8 cellular contexts compared by ENCODE assay signal in the genomic region with DNA sequence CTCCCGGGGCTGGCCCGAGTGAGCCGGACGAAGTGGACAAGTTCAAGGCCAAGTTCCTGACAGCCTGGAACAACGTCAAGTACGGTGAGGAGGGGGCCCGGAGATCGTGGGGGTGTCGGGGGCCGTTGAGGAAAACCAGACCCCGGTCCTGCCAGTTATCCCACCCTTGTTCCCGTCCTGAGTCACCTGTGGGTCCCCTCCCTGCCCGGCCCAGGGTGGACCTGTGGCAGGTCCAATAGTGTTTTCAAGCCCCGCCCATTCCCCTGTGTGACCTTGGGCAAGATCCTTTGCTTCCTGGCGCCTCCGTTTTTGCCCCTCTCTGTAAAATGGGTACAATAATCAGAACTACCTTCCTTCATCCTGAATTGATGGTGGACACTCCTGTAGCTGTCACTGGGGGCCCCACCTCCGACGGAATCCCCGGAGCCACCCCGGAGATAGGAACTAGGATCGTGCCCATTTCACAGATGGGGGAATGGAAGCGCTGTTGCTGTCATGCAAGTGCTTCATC. TPM values are rescaled to one million over a fixed set of nuclear protein-coding genes. Genes with fewer than 3 reads are reported as not detected.
DNase-seq lines count a peak whose midpoint lies in the region; ATAC-seq and TF ChIP-seq lines count a peak whose summit lies in the region.

No MANE protein-coding gene starts in this region.

- CTCF ChIA-PET in AG04450 (lab: Charles Lee) = no interaction called here
- CTCF ChIA-PET in naive thymus-derived CD4-positive, alpha-beta T cell (lab: Charles Lee) = no interaction called here

- no peak for TF ChIP-seq CTCF in AG04450 (IDR thresholded peaks at IDR 0.05; ENCODE audit: low read depth, low read length)

- H3K4me3 ChIP-seq in AG04450 (ENCODE audit: low read depth, low read length) (peak overlapping the region; percentile 80), SJSA1 (peak overlapping the region; percentile 100), endocrine pancreas (ENCODE audit: control insufficient read depth, insufficient read depth, low read length) (peak overlapping the region; percentile 25)
- peak overlapping the region; percentile 83 for H3K4me3 ChIP-seq in naive thymus-derived CD4-positive, alpha-beta T cell (ENCODE audit: low read length)

- DNase-seq in AG04450 (ENCODE audit: low read depth, low spot score) = no peak
- no peak for DNase-seq in SJSA1 (ENCODE audit: low read depth in 1 of 2, low spot score in 2 of 2)
- peak in 3 of 9 donors; percentile 10 to 31 (median 23) for DNase-seq in naive thymus-derived CD4-positive, alpha-beta T cell
- DNase-seq in NCI-H526 treated with DMSO at 0.1 percent for 48 hours (lab: John Stamatoyannopoulos, UW) = no peak
- no peak for DNase-seq in occipital lobe (lab: John Stamatoyannopoulos, UW)
- no peak for DNase-seq in NCI-H187 treated with DMSO at 0.1 percent for 48 hours (lab: John Stamatoyannopoulos, UW)

- H3K4me3 Mint-ChIP-seq in naive thymus-derived CD4-positive, alpha-beta T cell = peak overlapping the region; percentile 83 to 93 (median 88)

- H3K36me3 Mint-ChIP-seq in naive thymus-derived CD4-positive, alpha-beta T cell = peaks cover 0 to 4% (median 0%) of the 10 kb centered on the region in 5 donors

- peak overlapping the region; percentile 72 to 90 (median 87) for H3K27ac Mint-ChIP-seq in naive thymus-derived CD4-positive, alpha-beta T cell

- H3K27me3 Mint-ChIP-seq in naive thymus-derived CD4-positive, alpha-beta T cell = peaks cover 0 to 22% (median 0%) of the 10 kb centered on the region in 5 donors

- H3K9me3 ChIP-seq in AG04450 (ENCODE audit: control insufficient read depth, insufficient read depth, low read length) (no peaks in the 10 kb centered on the region; the same call in 1 of the 2 replicates), SJSA1 (replicated peaks) (0 out of 2 replicates have a peak, but pooled peaks cover 6% of the 10 kb centered on the region), endocrine pancreas (ENCODE audit: control insufficient read depth, low read length) (no peaks in the 10 kb centered on the region)
- no peaks in the 10 kb centered on the region for H3K9me3 ChIP-seq in naive thymus-derived CD4-positive, alpha-beta T cell (ENCODE audit: control insufficient read depth in 2 of 3, low read length in 3 of 3)

- POLR2A ChIA-PET in AG04450 (lab: Yijun Ruan, JAX) = no interaction called here
- POLR2A ChIA-PET in naive thymus-derived CD4-positive, alpha-beta T cell (lab: Charles Lee) = interaction anchor here (0.9 to 9.3 kb wide), 3 partner anchors 10 to 23 kb away, joined by 3 to 126 read pairs (median 8); a partner anchor contains a TSS

- no peaks in the 10 kb centered on the region for H3K9me3 Mint-ChIP-seq in naive thymus-derived CD4-positive, alpha-beta T cell

- H3K36me3 ChIP-seq in SJSA1 (peaks cover 26% of the 10 kb centered on the region), endocrine pancreas (ENCODE audit: control insufficient read depth, insufficient read depth, low read length) (no peaks in the 10 kb centered on the region)
- peaks cover 0 to 29% (median 0%) of the 10 kb centered on the region in 3 experiments for H3K36me3 ChIP-seq in naive thymus-derived CD4-positive, alpha-beta T cell (ENCODE audit: control insufficient read depth in 2 of 3, insufficient read depth in 3 of 3, low read length in 3 of 3)

- ATAC-seq in GM19395 (IDR thresholded peaks at IDR 0.05; ENCODE audit: unreplicated experiment) = peak; percentile 27
- ATAC-seq in naive thymus-derived CD4-positive, alpha-beta T cell = no peak

- peaks cover 8 to 27% (median 16%) of the 10 kb centered on the region in 7 donors for H3K4me1 Mint-ChIP-seq in naive thymus-derived CD4-positive, alpha-beta T cell

- H3K27me3 ChIP-seq in AG04450 (ENCODE audit: control insufficient read depth, insufficient read depth, low read length) (no peaks in the 10 kb centered on the region), SJSA1 (replicated peaks) (no peaks in the 10 kb centered on the region), endocrine pancreas (ENCODE audit: control insufficient read depth, insufficient read depth, low read length) (no peaks in the 10 kb centered on the region)
- no peaks in the 10 kb centered on the region for H3K27me3 ChIP-seq in naive thymus-derived CD4-positive, alpha-beta T cell (ENCODE audit: control insufficient read depth in 2 of 2, insufficient read depth in 2 of 2, low read length in 2 of 2)

- H3K4me1 ChIP-seq in SJSA1 (replicated peaks) (peaks cover 12% of the 10 kb centered on the region), endocrine pancreas (ENCODE audit: control insufficient read depth, insufficient read depth, low read length) (no peaks in the 10 kb centered on the region)
- H3K4me1 ChIP-seq in naive thymus-derived CD4-positive, alpha-beta T cell (ENCODE audit: control insufficient read depth in 2 of 2, insufficient read depth in 2 of 2, low read length in 2 of 2) = peaks cover 13 to 19% of the 10 kb centered on the region in 2 donors

- H3K9ac ChIP-seq in endocrine pancreas (ENCODE audit: control insufficient read depth, insufficient read depth, low read length) = peak overlapping the region; percentile 75

- H3K27ac ChIP-seq in AG04450 (ENCODE audit: low read depth, low read length) (no peak overlapping the region), SJSA1 (peak overlapping the region; percentile 64)
- peak overlapping the region; percentile 96 for H3K27ac ChIP-seq in naive thymus-derived CD4-positive, alpha-beta T cell (ENCODE audit: low read depth, low read length)

- intact Hi-C loops in naive thymus-derived CD4-positive, alpha-beta T cell (cut with micrococcal nuclease) = loop anchor here (5.0 kb wide), 2 partner anchors 142 to 418 kb away; a partner anchor contains a TSS

RNA-seq across cellular contexts. Expression of a gene that starts 0.6 kb away (rescaled TPM):
- 4.6 and 8.7 TPM in 2 replicates for polyA plus RNA-seq in AG04450 (2011; rRNA removed)
- 7.3 and 10.6 TPM in 2 replicates for polyA minus RNA-seq in AG04450 (2011; rRNA and poly(A)+ RNA removed)
- total RNA-seq in SJSA1 (2014; rRNA removed; shearing (Covaris generic)) = 39.2 and 39.4 TPM in 2 replicates
- total RNA-seq in naive thymus-derived CD4-positive, alpha-beta T cell = 10 to 100 TPM; 41.7 to 70.3 (median 56.7) TPM
- 10 to 100 TPM; 12.9 to 21.8 TPM for polyA plus RNA-seq in naive thymus-derived CD4-positive, alpha-beta T cell
- total RNA-seq in occipital lobe = 11.7 TPM

RNA-seq across cellular contexts. Expression of a gene that starts 21.5 kb away (rescaled TPM):
- polyA plus RNA-seq in AG04450 (2011; rRNA removed) = 11.1 and 11.3 TPM in 2 replicates
- 9.8 and 11.7 TPM in 2 replicates for polyA minus RNA-seq in AG04450 (2011; rRNA and poly(A)+ RNA removed)
- 15.2 and 19.2 TPM in 2 replicates for total RNA-seq in SJSA1 (2014; rRNA removed; shearing (Covaris generic))
- total RNA-seq in naive thymus-derived CD4-positive, alpha-beta T cell = 10 to 100 TPM; 48.4 to 84.1 (median 60.4) TPM
- 10 to 100 TPM; 13.7 to 47.6 TPM for polyA plus RNA-seq in naive thymus-derived CD4-positive, alpha-beta T cell
- total RNA-seq in occipital lobe = 4.1 TPM

RNA-seq across cellular contexts. Expression of a gene that starts 24.5 kb away (rescaled TPM):
- 3.9 and 4.3 TPM in 2 replicates for polyA plus RNA-seq in AG04450 (2011; rRNA removed)
- 2.0 and 2.1 TPM in 2 replicates for polyA minus RNA-seq in AG04450 (2011; rRNA and poly(A)+ RNA removed)
- total RNA-seq in SJSA1 (2014; rRNA removed; shearing (Covaris generic)) = 28.1 and 36.6 TPM in 2 replicates
- total RNA-seq in naive thymus-derived CD4-positive, alpha-beta T cell = 10 to 100 TPM; 20.5 to 73.9 (median 47.5) TPM
- polyA plus RNA-seq in naive thymus-derived CD4-positive, alpha-beta T cell = 100 to 1,000 TPM in 1 of 2 donors, 10 to 100 TPM in 1; 72.9 to 102 TPM
- 83.6 TPM for total RNA-seq in occipital lobe

RNA-seq across cellular contexts. Expression of a gene that starts 27.1 kb away (rescaled TPM):
- polyA plus RNA-seq in AG04450 (2011; rRNA removed) = 0.10 and 0.11 TPM in 2 replicates
- polyA minus RNA-seq in AG04450 (2011; rRNA and poly(A)+ RNA removed) = not detected in 2 replicates
- 0.05 TPM in 1 of 2 replicates, not detected in the other for total RNA-seq in SJSA1 (2014; rRNA removed; shearing (Covaris generic))
- total RNA-seq in naive thymus-derived CD4-positive, alpha-beta T cell = 10 to 100 TPM in 1 of 5 experiments, 1 to 10 TPM in 1, under 1 TPM in 2, not detected in 1; 0.51 to 22.0 (median 3.5) TPM
- polyA plus RNA-seq in naive thymus-derived CD4-positive, alpha-beta T cell = under 1 TPM; 0.53 to 0.55 TPM
- 0.31 TPM for total RNA-seq in occipital lobe

RNA-seq across cellular contexts. Expression of a gene that starts 41.1 kb away (rescaled TPM):
- polyA plus RNA-seq in AG04450 (2011; rRNA removed) = 46.7 and 64.3 TPM in 2 replicates
- 89.5 and 127 TPM in 2 replicates for polyA minus RNA-seq in AG04450 (2011; rRNA and poly(A)+ RNA removed)
- 49.8 and 74.1 TPM in 2 replicates for total RNA-seq in SJSA1 (2014; rRNA removed; shearing (Covaris generic))
- total RNA-seq in naive thymus-derived CD4-positive, alpha-beta T cell = 10 to 100 TPM; 12.9 to 83.6 (median 31.4) TPM
- polyA plus RNA-seq in naive thymus-derived CD4-positive, alpha-beta T cell = 10 to 100 TPM; 21.9 to 37.7 TPM
- total RNA-seq in occipital lobe = 32.9 TPM

Comparison
In these comparisons a context has a peak if more than half of its experiments do, and no peak if none do; other contexts are left out.
1. H3K4me3 ChIP-seq: peak in every context shown above with its lines; median percentile 100 in SJSA1; 83 in naive thymus-derived CD4-positive, alpha-beta T cell; 80 in AG04450; 25 in endocrine pancreas.